Comparison of ENCODE assay signal across 16 cellular contexts in the genomic region with DNA sequence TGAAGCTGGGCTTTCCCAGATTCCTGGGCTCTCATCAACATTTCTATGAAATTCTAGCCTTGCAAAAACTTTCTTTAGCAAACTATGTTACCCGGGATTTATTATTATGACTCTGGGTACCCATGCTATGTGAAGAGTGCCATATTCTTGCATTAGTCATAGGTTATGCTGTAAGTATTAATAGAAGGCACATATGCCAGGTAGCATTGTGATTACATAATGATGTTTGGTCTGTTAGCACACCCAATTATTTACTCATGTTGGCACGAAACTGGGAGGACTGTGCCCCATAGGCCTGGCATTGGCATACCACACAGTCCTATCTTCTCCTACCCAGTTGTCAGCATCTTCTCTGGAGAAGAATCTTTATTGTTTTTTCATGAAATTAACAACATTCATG.
DNase-seq lines count a peak whose midpoint lies in the region; ATAC-seq, FAIRE-seq and TF ChIP-seq lines count a peak whose summit lies in the region.
"Had no signal": no experiment of that assay in that cellular context is flagged by ENCODE, and none has a peak within 500 bp of the region (broad histone marks: within the 10 kb centered on the region; RNA-seq: fewer than 3 reads in every experiment).

No MANE protein-coding gene starts in this region.

- H2AFZ ChIP-seq in neural progenitor cell (replicated peaks), result no peak overlapping the region

- H3K27ac ChIP-seq in foreskin keratinocyte (no peak overlapping the region), neural progenitor cell (no peak overlapping the region)
- H3K27ac ChIP-seq: BLaER1 had no signal

- TF ChIP-seq CTCF in foreskin keratinocyte (conservative IDR thresholded peaks at IDR 0.05), result no peak
- TF ChIP-seq CTCF in neural progenitor cell (IDR thresholded peaks at IDR 0.05), result no peak

- no peak overlapping the region for H3K4me3 ChIP-seq in neural progenitor cell
- H3K4me3 ChIP-seq: BLaER1 had no signal

- H3K9me3 ChIP-seq in neural progenitor cell (ENCODE audit: low read depth), result no peaks in the 10 kb centered on the region
- H3K9me3 ChIP-seq: BLaER1, Caco-2 had no signal

- H3K4me1 Mint-ChIP-seq in stimulated activated naive CD8-positive, alpha-beta T cell treated with anti-CD3 and anti-CD28 coated beads, Interleukin-15, amount 100 ng/mL, for 72 hours, result no peaks in the 10 kb centered on the region
- H3K4me1 Mint-ChIP-seq in neural progenitor cell, result no peaks in the 10 kb centered on the region
- H3K4me1 Mint-ChIP-seq: CD8-positive, alpha-beta memory T cell; IgD-negative memory B cell had no signal

- H3K4me1 ChIP-seq in foreskin keratinocyte (peaks cover 5% of the 10 kb centered on the region), neural progenitor cell (no peaks in the 10 kb centered on the region)
- H3K4me1 ChIP-seq: BLaER1, Caco-2 had no signal

- no peak overlapping the region for H3K27ac Mint-ChIP-seq in stimulated activated naive CD8-positive, alpha-beta T cell treated with anti-CD3 and anti-CD28 coated beads, Interleukin-15, amount 100 ng/mL, for 72 hours
- no peak overlapping the region for H3K27ac Mint-ChIP-seq in neural progenitor cell
- H3K27ac Mint-ChIP-seq: CD8-positive, alpha-beta memory T cell; IgD-negative memory B cell had no signal

- H3K9ac ChIP-seq in neural progenitor cell, result no peak overlapping the region
- H3K9ac ChIP-seq: BLaER1 had no signal

- no peak overlapping the region for H3K4me2 ChIP-seq in neural progenitor cell
- H3K4me2 ChIP-seq: BLaER1 had no signal

- TF ChIP-seq POLR2A in H54 (IDR thresholded peaks at IDR 0.05; ENCODE audit: low read depth, low read length), result no peak

- no peaks in the 10 kb centered on the region for H3K27me3 ChIP-seq in foreskin keratinocyte
- H3K27me3 ChIP-seq in neural progenitor cell, result no peaks in the 10 kb centered on the region
- H3K27me3 ChIP-seq: BLaER1 had no signal

- DNase-seq in H54 (ENCODE audit: insufficient read length, low spot score), result peak; percentile 5
- peak; percentile 28 for DNase-seq in T1000 (lab: John Stamatoyannopoulos, UW)
- no peak for DNase-seq in foreskin keratinocyte
- no peak for DNase-seq in stimulated activated naive CD8-positive, alpha-beta T cell treated with anti-CD3 and anti-CD28 coated beads, Interleukin-15, amount 100 ng/mL, for 72 hours
- DNase-seq in neural progenitor cell (ENCODE audit: low spot score), result no peak
- DNase-seq: AML-193; Caco-2; CD8-positive, alpha-beta memory T cell; DND-41; GDM1; H7 had no signal

- no peaks in the 10 kb centered on the region for H4K20me1 ChIP-seq in neural progenitor cell (ENCODE audit: low read depth)
- H4K20me1 ChIP-seq: BLaER1 had no signal

- H3K79me2 ChIP-seq in neural progenitor cell (ENCODE audit: low read depth), result no peaks in the 10 kb centered on the region

- no peak for FAIRE-seq in H54 (lab: Jason Lieb, UNC)
- FAIRE-seq: GM12892 had no signal

- H3K27me3 Mint-ChIP-seq in stimulated activated naive CD8-positive, alpha-beta T cell treated with anti-CD3 and anti-CD28 coated beads, Interleukin-15, amount 100 ng/mL, for 72 hours, result no peaks in the 10 kb centered on the region
- H3K27me3 Mint-ChIP-seq in neural progenitor cell (ENCODE audit: insufficient read depth, low read depth), result no peaks in the 10 kb centered on the region
- H3K27me3 Mint-ChIP-seq: IgD-negative memory B cell had no signal

- H3K4me3 Mint-ChIP-seq in stimulated activated naive CD8-positive, alpha-beta T cell treated with anti-CD3 and anti-CD28 coated beads, Interleukin-15, amount 100 ng/mL, for 72 hours, result no peak overlapping the region
- no peak overlapping the region for H3K4me3 Mint-ChIP-seq in neural progenitor cell
- H3K4me3 Mint-ChIP-seq: CD8-positive, alpha-beta memory T cell; IgD-negative memory B cell had no signal

- ATAC-seq in foreskin keratinocyte (peak; percentile 70), HG02981 (IDR thresholded peaks at IDR 0.05; ENCODE audit: unreplicated experiment) (no peak), GM19463 (IDR thresholded peaks at IDR 0.05; ENCODE audit: unreplicated experiment) (no peak)
- ATAC-seq in stimulated activated naive CD8-positive, alpha-beta T cell treated with anti-CD3 and anti-CD28 coated beads, Interleukin-15, amount 100 ng/mL, for 72 hours, result no peak

- no peaks in the 10 kb centered on the region for H3F3A ChIP-seq in neural progenitor cell (ENCODE audit: low read depth)

- peaks cover 0 to 5% of the 10 kb centered on the region in 2 donors for H3K9me3 Mint-ChIP-seq in stimulated activated naive CD8-positive, alpha-beta T cell treated with anti-CD3 and anti-CD28 coated beads, Interleukin-15, amount 100 ng/mL, for 72 hours
- H3K9me3 Mint-ChIP-seq in neural progenitor cell, result peaks cover 7% of the 10 kb centered on the region

- no peaks in the 10 kb centered on the region for H3K36me3 Mint-ChIP-seq in neural progenitor cell
- H3K36me3 Mint-ChIP-seq: CD8-positive, alpha-beta memory T cell; IgD-negative memory B cell had no signal

- H3K36me3 ChIP-seq in neural progenitor cell, result no peaks in the 10 kb centered on the region
- H3K36me3 ChIP-seq: BLaER1 had no signal

Comparison
In these comparisons a context has a peak if more than half of its experiments do, and no peak if none do; other contexts are left out.
1. DNase-seq: peak in H54 (single experiment) and T1000 (single experiment); none in foreskin keratinocyte (0 of 2), stimulated activated naive CD8-positive, alpha-beta T cell treated with anti-CD3 and anti-CD28 coated beads, Interleukin-15, amount 100 ng/mL, for 72 hours (0 of 2) and neural progenitor cell (single experiment).